Comparison of ENCODE assay signal across 10 cellular contexts in genomic region chr3:61663728-61664492, GRCh38.
DNase-seq lines count a peak whose midpoint lies in the region; ATAC-seq and TF ChIP-seq lines count a peak whose summit lies in the region.
"Had no signal": no experiment of that assay in that cellular context is flagged by ENCODE, and none has a peak within 500 bp of the region (broad histone marks: within the 10 kb centered on the region; RNA-seq: fewer than 3 reads in every experiment).

No MANE protein-coding gene starts in this region.

- CTCF ChIA-PET in RWPE1 (lab: Yijun Ruan, JAX): no interaction called here

- TF ChIP-seq CTCF in RWPE1 (conservative IDR thresholded peaks at IDR 0.05; ENCODE audit: low read depth): no peak
- TF ChIP-seq CTCF in fibroblast of lung (conservative IDR thresholded peaks at IDR 0.05 in 1 of 2, IDR thresholded peaks at IDR 0.05 in 1 of 2; ENCODE audit: low read depth in 1 of 2, low read length in 2 of 2): no peak

- no peaks in the 10 kb centered on the region for H3K9me3 ChIP-seq in fibroblast of lung (ENCODE audit: control insufficient read depth, insufficient read depth, low read depth, low read length)

- peak overlapping the region; percentile 57 for H3K4me2 ChIP-seq in fibroblast of lung (ENCODE audit: extremely low read depth, insufficient read depth, low read length)

- peaks cover 11% of the 10 kb centered on the region for H3K79me2 ChIP-seq in fibroblast of lung (ENCODE audit: control insufficient read depth, insufficient read depth, low read length)

- no peak overlapping the region for H3K9ac ChIP-seq in fibroblast of lung (ENCODE audit: insufficient read depth, low read length)

- DNase-seq in GM04504 (ENCODE audit: low read depth): peak; percentile 97
- peak; percentile 59 for DNase-seq in RWPE1 (ENCODE audit: low spot score)
- DNase-seq in fibroblast of lung (ENCODE audit: low read depth in 2 of 2): peak; percentile 95 to 96
- DNase-seq in retina: peak; percentile 16
- DNase-seq in NCI-H1436 (lab: John Stamatoyannopoulos, UW): no peak
- DNase-seq in GOT3 (lab: John Stamatoyannopoulos, UW): no peak
- DNase-seq: NCI-H1105, posterior cingulate gyrus had no signal

- H3K27ac ChIP-seq in RWPE1: peak overlapping the region; percentile 85
- H3K27ac ChIP-seq in fibroblast of lung (ENCODE audit: insufficient read depth, low read length): peak overlapping the region; percentile 55

- no peak overlapping the region for H2AFZ ChIP-seq in fibroblast of lung (ENCODE audit: low read length)

- peak overlapping the region; percentile 14 to 55 (median 35) for H3K4me3 ChIP-seq in fibroblast of lung (replicated peaks in 1 of 4; ENCODE audit: control extremely low read depth in 1 of 4, insufficient read depth in 1 of 4, low read depth in 3 of 4, low read length in 4 of 4)

- no peaks in the 10 kb centered on the region for H4K20me1 ChIP-seq in fibroblast of lung (ENCODE audit: control insufficient read depth, extremely low read depth, insufficient read depth, low read length)

- no peaks in the 10 kb centered on the region for H3K36me3 ChIP-seq in fibroblast of lung (ENCODE audit: control insufficient read depth, insufficient read depth, low read length)

- H3K4me1 ChIP-seq in fibroblast of lung (ENCODE audit: control insufficient read depth, extremely low read depth, insufficient read depth, low read length): peaks cover 3% of the 10 kb centered on the region

- H3K27me3 ChIP-seq in fibroblast of lung (ENCODE audit: control insufficient read depth, insufficient read depth, low read length): no peaks in the 10 kb centered on the region

- no peak for ATAC-seq in GM21786 (IDR thresholded peaks at IDR 0.05; ENCODE audit: unreplicated experiment)
- ATAC-seq in GM21528 (IDR thresholded peaks at IDR 0.05; ENCODE audit: low FRiP score, unreplicated experiment): no peak

- POLR2A ChIA-PET in RWPE1 (lab: Yijun Ruan, JAX; ENCODE audit: low non-redundant PET): no interaction called here

Comparison
In these comparisons a context has a peak if more than half of its experiments do, and no peak if none do; other contexts are left out.
1. DNase-seq: peak in GM04504 (single experiment), RWPE1 (single experiment), fibroblast of lung (2 of 2) and retina (single experiment); none in NCI-H1436 (single experiment) and GOT3 (single experiment).